1 cellular context compared by ENCODE assay signal in genomic region chr10:132146271-132146671, GRCh38.
TF ChIP-seq lines count a peak whose summit lies in the region.

No MANE protein-coding gene starts in this region.

TF ChIP-seq in HepG2, 621 proteins besides CTCF, POLR2A, EP300 and RAD21 (continued from another document):
- no peak for TF ChIP-seq MAZ (IDR thresholded peaks at IDR 0.05; ENCODE audit: borderline replicate concordance, low read depth, low read length)
- TF ChIP-seq MAZ (CRISPR knock-in tag; IDR thresholded peaks at IDR 0.05; ENCODE audit: low read depth), result no peak
- TF ChIP-seq, protein P1, sequence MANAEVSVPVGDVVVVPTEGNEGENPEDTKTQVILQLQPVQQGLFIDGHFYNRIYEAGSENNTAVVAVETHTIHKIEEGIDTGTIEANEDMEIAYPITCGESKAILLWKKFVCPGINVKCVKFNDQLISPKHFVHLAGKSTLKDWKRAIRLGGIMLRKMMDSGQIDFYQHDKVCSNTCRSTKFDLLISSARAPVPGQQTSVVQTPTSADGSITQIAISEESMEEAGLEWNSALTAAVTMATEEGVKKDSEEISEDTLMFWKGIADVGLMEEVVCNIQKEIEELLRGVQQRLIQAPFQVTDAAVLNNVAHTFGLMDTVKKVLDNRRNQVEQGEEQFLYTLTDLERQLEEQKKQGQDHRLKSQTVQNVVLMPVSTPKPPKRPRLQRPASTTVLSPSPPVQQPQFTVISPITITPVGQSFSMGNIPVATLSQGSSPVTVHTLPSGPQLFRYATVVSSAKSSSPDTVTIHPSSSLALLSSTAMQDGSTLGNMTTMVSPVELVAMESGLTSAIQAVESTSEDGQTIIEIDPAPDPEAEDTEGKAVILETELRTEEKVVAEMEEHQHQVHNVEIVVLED (CRISPR knock-in tag; IDR thresholded peaks at IDR 0.05; ENCODE audit: borderline replicate concordance), result no peak
- TF ChIP-seq CSRNP1 (CRISPR knock-in tag; IDR thresholded peaks at IDR 0.05), result no peak
- TF ChIP-seq FLYWCH1 (CRISPR knock-in tag; IDR thresholded peaks at IDR 0.05), result no peak
- TF ChIP-seq RAD51 (IDR thresholded peaks at IDR 0.05; ENCODE audit: borderline replicate concordance), result no peak
- no peak for TF ChIP-seq FOXO1 (CRISPR knock-in tag; IDR thresholded peaks at IDR 0.05)
- no peak for TF ChIP-seq ZNF768 (CRISPR knock-in tag; IDR thresholded peaks at IDR 0.05)
- TF ChIP-seq RFXAP (CRISPR knock-in tag; IDR thresholded peaks at IDR 0.05; ENCODE audit: borderline replicate concordance), result no peak
- no peak for TF ChIP-seq ZNF207 (IDR thresholded peaks at IDR 0.05; ENCODE audit: borderline replicate concordance)
